18 cellular contexts compared by ENCODE assay signal in the genomic region with DNA sequence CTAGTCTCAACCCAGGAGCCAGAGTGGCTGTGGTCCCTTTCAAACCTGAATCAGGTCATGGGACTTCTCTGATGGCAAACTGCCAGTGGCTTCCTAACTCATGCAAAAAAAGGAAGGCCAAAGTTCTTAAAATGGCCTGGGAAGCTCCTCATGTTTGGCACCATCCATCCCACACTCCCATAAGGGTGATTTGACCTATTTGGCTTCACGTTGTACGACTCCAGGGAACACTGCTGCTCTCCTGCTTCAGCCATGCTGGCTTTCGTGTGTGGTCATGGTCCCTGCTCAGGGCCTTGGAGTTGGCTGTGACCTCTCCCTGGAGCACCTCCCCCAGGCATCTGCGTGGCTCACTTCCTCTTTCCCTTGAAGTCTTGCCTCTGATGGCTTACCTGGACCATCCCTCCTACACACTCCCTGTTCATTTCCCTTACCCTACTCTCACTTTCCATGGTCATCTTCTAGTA. TPM values are rescaled to one million over a fixed set of nuclear protein-coding genes. Genes with fewer than 3 reads are reported as not detected.
DNase-seq lines count a peak whose midpoint lies in the region; ATAC-seq and TF ChIP-seq lines count a peak whose summit lies in the region.
"Had no signal": no experiment of that assay in that cellular context is flagged by ENCODE, and none has a peak within 500 bp of the region (broad histone marks: within the 10 kb centered on the region; RNA-seq: fewer than 3 reads in every experiment).

No MANE protein-coding gene starts in this region.

- intact Hi-C loops in spleen (cut with DNase I; ENCODE audit: low total_unique reads), result no loop called here

- WGBS in spleen, 5 donors, result 54 to 69% (median 59%) methylated on average over 4 of the region's 4 CpGs

- no peak overlapping the region for H3K4me3 ChIP-seq in spleen
- H3K4me3 ChIP-seq: SJCRH30, tibial nerve had no signal

- no peak for TF ChIP-seq POLR2A in spleen (IDR thresholded peaks at IDR 0.05)

- DNase-seq in activated CD8-positive, alpha-beta memory T cell treated with anti-CD3 and anti-CD28 coated beads for 24 hours, result peak; percentile 49
- DNase-seq in activated CD8-positive, alpha-beta memory T cell treated with anti-CD3 and anti-CD28 coated beads, Interleukin-2, amount 50 U/mL, for 4 hours, result no peak
- no peak for DNase-seq in activated CD8-positive, alpha-beta T cell treated with anti-CD3 and anti-CD28 coated beads, Interleukin-2, amount 10 ng/mL, durations not matched to agents 7 days and 5 days
- no peak for DNase-seq in spleen
- no peak for DNase-seq in dermis blood vessel endothelial cell
- DNase-seq in NCI-H2171 treated with DMSO at 0.1 percent for 48 hours (lab: John Stamatoyannopoulos, UW), result no peak
- DNase-seq: ACHN; activated CD4-positive, alpha-beta T cell treated with anti-CD3 and anti-CD28 coated beads for 48 hours; anterior cingulate cortex; DMS79; effector memory CD4-positive, alpha-beta T cell; kidney glomerular epithelial cell; NCI-H1048; NCI-H524; SJCRH30 had no signal

- no peaks in the 10 kb centered on the region for H3K27me3 Mint-ChIP-seq in activated CD8-positive, alpha-beta T cell treated with anti-CD3 and anti-CD28 coated beads, Interleukin-2, amount 10 ng/mL, durations not matched to agents 7 days and 5 days (ENCODE audit: low read depth)

- ATAC-seq in HG03354 (IDR thresholded peaks at IDR 0.05; ENCODE audit: poor library complexity, severe bottlenecking, unreplicated experiment) (peak; percentile 42), GM18517 (IDR thresholded peaks at IDR 0.05; ENCODE audit: unreplicated experiment) (no peak)
- ATAC-seq in activated CD8-positive, alpha-beta T cell treated with anti-CD3 and anti-CD28 coated beads, Interleukin-2, amount 10 ng/mL, durations not matched to agents 7 days and 5 days, result no peak

- H3K4me1 Mint-ChIP-seq in activated CD8-positive, alpha-beta T cell treated with anti-CD3 and anti-CD28 coated beads, Interleukin-2, amount 10 ng/mL, durations not matched to agents 7 days and 5 days (ENCODE audit: low read depth), result peaks cover 57% of the 10 kb centered on the region

- H3K36me3 ChIP-seq in spleen, result no peaks in the 10 kb centered on the region
- H3K36me3 ChIP-seq: SJCRH30, tibial nerve had no signal

- TF ChIP-seq CTCF in spleen (IDR thresholded peaks at IDR 0.05 in 8 of 11, conservative IDR thresholded peaks at IDR 0.05 in 3 of 11), result no peak

- H3K4me3 Mint-ChIP-seq in activated CD8-positive, alpha-beta T cell treated with anti-CD3 and anti-CD28 coated beads, Interleukin-2, amount 10 ng/mL, durations not matched to agents 7 days and 5 days, result no peak overlapping the region

- peak overlapping the region; percentile 77 for H3K27ac Mint-ChIP-seq in activated CD8-positive, alpha-beta T cell treated with anti-CD3 and anti-CD28 coated beads, Interleukin-2, amount 10 ng/mL, durations not matched to agents 7 days and 5 days

- H3K36me3 Mint-ChIP-seq in activated CD8-positive, alpha-beta T cell treated with anti-CD3 and anti-CD28 coated beads, Interleukin-2, amount 10 ng/mL, durations not matched to agents 7 days and 5 days (ENCODE audit: low read depth), result peaks cover 15% of the 10 kb centered on the region

- POLR2A ChIA-PET in activated CD8-positive, alpha-beta T cell treated with anti-CD3 and anti-CD28 coated beads, Interleukin-2, amount 10 ng/mL, durations not matched to agents 7 days and 5 days (lab: Charles Lee), result interaction anchor here (17.8 kb wide), 1 partner anchor 12 kb away, joined by 1048 read pairs; the partner anchor contains the start of gene TMSB4X

- peaks cover 0 to 4% (median 0%) of the 10 kb centered on the region in 7 donors for H3K27me3 ChIP-seq in spleen (replicated peaks in 1 of 7)
- H3K27me3 ChIP-seq: SJCRH30, tibial nerve had no signal

- CTCF ChIA-PET in activated CD8-positive, alpha-beta T cell treated with anti-CD3 and anti-CD28 coated beads, Interleukin-2, amount 10 ng/mL, durations not matched to agents 7 days and 5 days (lab: Charles Lee), result no interaction called here

- H3K9me3 ChIP-seq in spleen, result no peaks in the 10 kb centered on the region
- H3K9me3 ChIP-seq: SJCRH30, tibial nerve had no signal

- H3K9me3 Mint-ChIP-seq in activated CD8-positive, alpha-beta T cell treated with anti-CD3 and anti-CD28 coated beads, Interleukin-2, amount 10 ng/mL, durations not matched to agents 7 days and 5 days (ENCODE audit: insufficient read depth), result no peaks in the 10 kb centered on the region

- peaks cover 16 to 50% (median 40%) of the 10 kb centered on the region in 6 donors for H3K4me1 ChIP-seq in spleen
- H3K4me1 ChIP-seq: tibial nerve had no signal

- H3K27ac ChIP-seq in spleen, result peak overlapping the region in 7 of 8 donors; percentile 7 to 96 (median 91)
- H3K27ac ChIP-seq: SJCRH30, tibial nerve had no signal

RNA-seq across cellular contexts. Expression of gene TMSB4X, which starts 12.8 kb away (rescaled TPM):
- 1,000 to 10,000 TPM; 8,800 to 8,961 TPM for total RNA-seq in activated CD8-positive, alpha-beta T cell treated with anti-CD3 and anti-CD28 coated beads, Interleukin-2, amount 10 ng/mL, durations not matched to agents 7 days and 5 days
- total RNA-seq in spleen, result over 10,000 TPM in 3 of 7 donors, 1,000 to 10,000 TPM in 4; 6,343 to 12,135 (median 6,919) TPM
- polyA plus RNA-seq in spleen, result over 10,000 TPM; 14,844 to 19,174 (median 17,521) TPM
- total RNA-seq in dermis blood vessel endothelial cell, result 8,354 and 18,147 TPM in 2 replicates

RNA-seq across cellular contexts. Expression of gene TLR8, which starts 55.7 kb away (rescaled TPM):
- total RNA-seq in activated CD8-positive, alpha-beta T cell treated with anti-CD3 and anti-CD28 coated beads, Interleukin-2, amount 10 ng/mL, durations not matched to agents 7 days and 5 days, result not detected
- total RNA-seq in spleen (10 to 100 TPM; 19.9 to 76.5 (median 35.7) TPM), dermis blood vessel endothelial cell (not detected in 2 replicates)
- polyA plus RNA-seq in spleen, result 1 to 10 TPM; 1.1 to 3.5 (median 1.5) TPM
- total RNA-seq: SJCRH30 had no signal

Comparison
In these comparisons a context has a peak if more than half of its experiments do, and no peak if none do; other contexts are left out.
1. RNA of gene TLR8, which starts 55.7 kb away (total RNA-seq): 19.9 to 76.5 TPM in spleen; not detected in activated CD8-positive, alpha-beta T cell treated with anti-CD3 and anti-CD28 coated beads, Interleukin-2, amount 10 ng/mL, durations not matched to agents 7 days and 5 days and not detected in dermis blood vessel endothelial cell; every median in the first group is over 10 times any median in the second.